Comparison of ENCODE assay signal across 8 cellular contexts in the genomic region with DNA sequence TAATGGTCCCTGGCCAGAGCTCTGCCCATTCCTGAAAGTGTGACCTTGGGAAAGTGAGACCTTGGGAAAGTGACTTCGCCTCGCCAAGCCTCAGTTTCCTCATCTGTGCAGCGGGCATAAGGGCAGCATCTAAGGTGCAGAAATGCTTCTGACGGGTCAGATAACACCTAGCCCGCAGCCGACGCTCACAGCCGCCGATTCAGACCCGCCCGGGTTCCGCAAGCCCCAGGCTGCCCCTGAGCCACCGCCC. TPM values are rescaled to one million over a fixed set of nuclear protein-coding genes. Genes with fewer than 3 reads are reported as not detected.
DNase-seq lines count a peak whose midpoint lies in the region; ATAC-seq and TF ChIP-seq lines count a peak whose summit lies in the region.

No MANE protein-coding gene starts in this region.

- 0 to 1% (median 0%) methylated on average over 13 of the region's 13 CpGs for WGBS in adipose tissue, 3 donors

- H3K27ac ChIP-seq in adipose tissue (ENCODE audit: low read depth, low read length): peak overlapping the region; percentile 38
- H3K27ac ChIP-seq in tibial artery: peak overlapping the region; percentile 71 to 72

- ATAC-seq in GM18868 (IDR thresholded peaks at IDR 0.05; ENCODE audit: unreplicated experiment) (peak; percentile 15), HG03064 (IDR thresholded peaks at IDR 0.05; ENCODE audit: low read depth, unreplicated experiment) (peak; percentile 13), left colon (peak; percentile 50)

- H3K4me1 ChIP-seq in tibial artery: peaks cover 0 to 47% (median 40%) of the 10 kb centered on the region in 4 donors

- H3K9me3 ChIP-seq in tibial artery: no peaks in the 10 kb centered on the region

- peak overlapping the region; percentile 70 to 84 for H3K4me3 ChIP-seq in tibial artery

- peaks cover 0 to 3% of the 10 kb centered on the region in 2 donors for H3K27me3 ChIP-seq in tibial artery

- intact Hi-C loops in left colon (cut with DNase I, micrococcal nuclease) (loop anchor here in 1 of 2 donors (5.0 kb wide), 1 partner anchor 65 kb away; the partner anchor contains the start of gene SDCBP2), tibial artery (cut with DNase I; ENCODE audit: low total_unique reads) (loop anchor here (5.0 kb wide), 2 partner anchors 70 to 75 kb away; partner anchors contain the start of gene NSFL1C)

- DNase-seq in left colon (no peak), tibial artery (no peak), CD1c-positive myeloid dendritic cell (ENCODE audit: extremely low spot score) (no peak), occipital lobe (lab: John Stamatoyannopoulos, UW) (no peak), SKM-1 treated with dmso at 0.1 percent for 144 hours (lab: John Stamatoyannopoulos, UW; ENCODE audit: unreplicated experiment) (no peak)

- no peak for TF ChIP-seq CTCF in tibial artery (IDR thresholded peaks at IDR 0.05)

- H3K36me3 ChIP-seq in tibial artery: no peaks in the 10 kb centered on the region

RNA-seq across cellular contexts. Expression of gene FKBP1A, which starts 0.5 kb away (rescaled TPM):
- 100 to 1,000 TPM; 111 to 542 (median 353) TPM for polyA plus RNA-seq in adipose tissue
- total RNA-seq in left colon (100 to 1,000 TPM; 259 to 309 TPM), occipital lobe (79.4 TPM)
